ENCODE assay signal across 8 cellular contexts in the genomic region with DNA sequence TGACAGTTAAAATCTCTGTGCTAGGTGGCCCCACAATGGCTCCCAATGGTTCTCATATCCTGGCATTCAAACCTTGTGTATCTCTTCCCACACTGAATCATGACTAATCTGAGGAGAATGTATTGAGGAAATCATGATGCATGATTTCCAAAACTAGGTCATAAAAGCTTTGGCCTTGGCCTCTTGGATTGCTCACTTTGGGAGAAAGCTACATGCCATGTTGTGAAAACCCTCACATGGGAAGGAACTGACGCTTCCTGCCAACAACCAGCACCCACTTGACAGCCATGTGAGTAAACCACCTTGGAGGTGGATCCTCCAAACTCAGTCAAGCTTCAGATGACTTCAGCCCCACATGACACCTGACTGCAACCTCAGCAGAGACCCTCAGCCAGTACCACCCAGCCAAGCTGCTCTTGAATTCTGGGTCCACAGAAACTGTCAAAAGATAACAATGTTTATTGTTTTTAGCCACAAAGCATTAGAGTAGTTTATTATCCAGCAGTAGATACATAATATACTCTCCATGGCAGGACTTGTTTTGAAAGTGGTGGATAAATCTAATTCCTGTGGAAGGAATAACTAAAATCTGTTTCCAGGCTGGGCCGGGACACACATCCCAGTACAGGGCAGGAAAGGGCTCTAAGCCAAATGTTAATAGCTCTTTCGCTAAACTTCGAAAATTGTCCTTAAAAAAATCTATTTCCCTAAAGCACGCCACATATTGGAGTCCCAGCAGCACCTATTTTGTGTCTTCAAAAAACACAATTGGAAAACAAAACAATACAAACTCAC. TPM values are rescaled to one million over a fixed set of nuclear protein-coding genes. Genes with fewer than 3 reads are reported as not detected.
DNase-seq lines count a peak whose midpoint lies in the region; TF ChIP-seq lines count a peak whose summit lies in the region.

No MANE protein-coding gene starts in this region.

- H3K36me3 ChIP-seq in HUES64 (ENCODE audit: insufficient read depth, low read length), result peaks cover 18% of the 10 kb centered on the region
- H3K36me3 ChIP-seq in muscle layer of duodenum (ENCODE audit: control insufficient read depth in 1 of 2, insufficient read depth in 2 of 2, low read length in 2 of 2), result peaks cover 0 to 5% of the 10 kb centered on the region in 2 donors
- H3K36me3 ChIP-seq in H7 (replicated peaks; ENCODE audit: control insufficient read depth, insufficient read depth, low read length), result no peaks in the 10 kb centered on the region; the same call in 1 of the 2 replicates

- WGBS in HUES64, result 96% methylated on average over 5 of the region's 5 CpGs

- H3K9ac ChIP-seq in HUES64 (ENCODE audit: low read depth, low read length), result no peak overlapping the region

- H3K9me3 ChIP-seq in HUES64 (ENCODE audit: insufficient read depth, low read depth, low read length) (no peaks in the 10 kb centered on the region), muscle layer of duodenum (ENCODE audit: control insufficient read depth in 1 of 2, low read length in 2 of 2) (no peaks in the 10 kb centered on the region)

- DNase-seq in AG09309 (ENCODE audit: low read depth) (peak; percentile 98), cerebellar cortex (ENCODE audit: low spot score) (peak; percentile 11), iPS-NIHi7 (ENCODE audit: extremely low spot score) (no peak), Kasumi-1 (lab: John Stamatoyannopoulos, UW) (no peak), H7 (no peak), cerebellar nuclear complex (lab: John Stamatoyannopoulos, UW) (no peak)

- H3K4me1 ChIP-seq in HUES64 (ENCODE audit: insufficient read depth, low read length) (0 out of 2 replicates have a peak, but pooled peaks cover 5% of the 10 kb centered on the region), muscle layer of duodenum (ENCODE audit: control insufficient read depth in 1 of 2, insufficient read depth in 2 of 2, low read length in 2 of 2) (peaks cover 0 to 7% of the 10 kb centered on the region in 2 donors)

- no peaks in the 10 kb centered on the region for H3K27me3 ChIP-seq in HUES64 (ENCODE audit: insufficient read depth, low read length)
- no peaks in the 10 kb centered on the region for H3K27me3 ChIP-seq in muscle layer of duodenum (ENCODE audit: low read depth, low read length)
- H3K27me3 ChIP-seq in H7 (ENCODE audit: control insufficient read depth, insufficient read depth, low read length), result no peaks in the 10 kb centered on the region

- no peak overlapping the region for H3K27ac ChIP-seq in HUES64 (ENCODE audit: low read depth, low read length)
- H3K27ac ChIP-seq in muscle layer of duodenum (ENCODE audit: low read length), result peak overlapping the region; percentile 35

- TF ChIP-seq CTCF in AG09309 (IDR thresholded peaks at IDR 0.05; ENCODE audit: control insufficient read depth, insufficient read depth, low read depth, low read length, missing control alignments), result no peak

- no peak overlapping the region for H3K4me3 ChIP-seq in AG09309 (ENCODE audit: control insufficient read depth, low read depth, low read length)
- H3K4me3 ChIP-seq in HUES64 (ENCODE audit: low read length), result peak overlapping the region; percentile 92
- H3K4me3 ChIP-seq in muscle layer of duodenum (ENCODE audit: low read depth in 1 of 2, low read length in 2 of 2), result peak overlapping the region; percentile 84 to 87
- no peak overlapping the region for H3K4me3 ChIP-seq in H7 (ENCODE audit: insufficient read depth, low read depth, low read length)

RNA-seq across cellular contexts. Expression of a gene that starts 1.0 kb away (rescaled TPM):
- polyA plus RNA-seq in HUES64 (2013, experiment 1 of 2), result 12.8 TPM
- 13.7 TPM for polyA plus RNA-seq in HUES64 (2013, experiment 2 of 2)
- total RNA-seq in H7 (2014; rRNA removed; shearing (Covaris generic)), result 5.6 and 8.8 TPM in 2 replicates

RNA-seq across cellular contexts. Expression of a gene that starts 19.9 kb away (rescaled TPM):
- 9.5 TPM for polyA plus RNA-seq in HUES64 (2013, experiment 1 of 2)
- 10.7 TPM for polyA plus RNA-seq in HUES64 (2013, experiment 2 of 2)
- total RNA-seq in H7 (2014; rRNA removed; shearing (Covaris generic)), result 6.4 and 9.4 TPM in 2 replicates

RNA-seq across cellular contexts. Expression of a gene that starts 27.9 kb away (rescaled TPM):
- polyA plus RNA-seq in HUES64 (2013, experiment 1 of 2), result 1.1 TPM
- 1.8 TPM for polyA plus RNA-seq in HUES64 (2013, experiment 2 of 2)
- 2.2 and 5.3 TPM in 2 replicates for total RNA-seq in H7 (2014; rRNA removed; shearing (Covaris generic))

RNA-seq across cellular contexts. Expression of a gene that starts 47.7 kb away (rescaled TPM):
- polyA plus RNA-seq in HUES64 (2013, experiment 1 of 2), result 1,080 TPM
- polyA plus RNA-seq in HUES64 (2013, experiment 2 of 2), result 1,129 TPM
- total RNA-seq in H7 (2014; rRNA removed; shearing (Covaris generic)), result 348 and 451 TPM in 2 replicates

Comparison
In these comparisons a context has a peak if more than half of its experiments do, and no peak if none do; other contexts are left out.
1. DNase-seq: peak in AG09309 (single experiment) and cerebellar cortex (single experiment); none in iPS-NIHi7 (single experiment), Kasumi-1 (0 of 2), H7 (single experiment) and cerebellar nuclear complex (0 of 2).
2. H3K4me3 ChIP-seq: peak in HUES64 (single experiment) and muscle layer of duodenum (2 of 2); none in AG09309 (single experiment) and H7 (single experiment).